ENCODE assay signal across 11 cellular contexts in the genomic region with DNA sequence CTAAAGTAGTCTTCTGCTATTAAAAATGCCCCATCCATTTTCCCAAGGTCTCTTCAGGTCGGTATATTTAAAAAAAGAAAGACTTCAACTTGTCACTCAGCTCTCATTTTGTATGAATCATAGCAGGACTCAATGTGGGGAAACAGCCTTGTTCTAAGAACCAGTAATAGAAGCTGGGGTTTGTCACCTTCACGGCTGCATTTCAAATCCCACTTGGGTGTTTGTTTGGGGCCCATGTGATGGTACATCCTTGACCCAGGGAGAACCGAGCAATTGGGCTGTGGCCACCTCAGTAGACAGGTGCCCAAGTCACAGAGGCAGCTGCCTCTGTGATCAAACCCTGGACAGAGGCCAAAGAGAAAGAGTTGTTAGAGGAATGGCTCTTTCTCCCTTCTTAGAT.
DNase-seq lines count a peak whose midpoint lies in the region; ATAC-seq lines count a peak whose summit lies in the region.
"Had no signal": no experiment of that assay in that cellular context is flagged by ENCODE, and none has a peak within 500 bp of the region (broad histone marks: within the 10 kb centered on the region; RNA-seq: fewer than 3 reads in every experiment).

No MANE protein-coding gene starts in this region.

- H3K4me3 ChIP-seq in HAP-1, result no peak overlapping the region
- H3K4me3 ChIP-seq: transverse colon had no signal

- peak; percentile 30 for DNase-seq in NK-92 treated with Interleukin-12 subunit alpha and Interleukin-12 subunit beta, amount 100 ng/mL, for 24 hours (lab: John Stamatoyannopoulos, UW)
- DNase-seq in NK-92 (lab: John Stamatoyannopoulos, UW; ENCODE audit: unreplicated experiment) (no peak), NCI-H345 treated with DMSO at 0.1 percent for 48 hours (lab: John Stamatoyannopoulos, UW; ENCODE audit: unreplicated experiment) (no peak), HAP-1 (ENCODE audit: low spot score in 2 of 2) (no peak)
- DNase-seq in activated CD8-positive, alpha-beta T cell treated with anti-CD3 and anti-CD28 coated beads, Interleukin-2, amount 10 ng/mL, durations not matched to agents 7 days and 5 days, result peak; percentile 30
- DNase-seq in stimulated activated effector memory CD8-positive, alpha-beta T cell treated with anti-CD3 and anti-CD28 coated beads, Interleukin-12 subunit alpha, Interleukin-12 subunit beta, amount 100 ng/mL, for 72 hours (ENCODE audit: low spot score in 2 of 2), result no peak
- DNase-seq in effector CD8-positive, alpha-beta T cell (lab: John Stamatoyannopoulos, UW), result no peak
- DNase-seq: NCI-H2227 treated with DMSO at 0.1 percent for 48 hours; stimulated activated CD4-positive, alpha-beta T cell treated with anti-CD3 and anti-CD28 coated beads, Interleukin-4, amount 100 ng/mL, for 4 hours; transverse colon had no signal

- ATAC-seq in HG02798 (IDR thresholded peaks at IDR 0.05; ENCODE audit: poor library complexity, unreplicated experiment), result peak; percentile 76
- ATAC-seq in activated CD8-positive, alpha-beta T cell treated with anti-CD3 and anti-CD28 coated beads, Interleukin-2, amount 10 ng/mL, durations not matched to agents 7 days and 5 days, result peak; percentile 43
- ATAC-seq in stimulated activated effector memory CD8-positive, alpha-beta T cell treated with anti-CD3 and anti-CD28 coated beads, Interleukin-12 subunit alpha, Interleukin-12 subunit beta, amount 100 ng/mL, for 72 hours, result peak; percentile 94

- in situ Hi-C loops in HAP-1 (cut with MboI; ENCODE audit: low sequenced_read_pairs), result loop anchor here (10.0 kb wide), 1 partner anchor 337 kb away; no protein-coding TSS in a partner anchor

- H3K36me3 ChIP-seq in HAP-1 (replicated peaks), result no peaks in the 10 kb centered on the region
- H3K36me3 ChIP-seq: transverse colon had no signal

- no peak overlapping the region for H3K4me3 Mint-ChIP-seq in activated CD8-positive, alpha-beta T cell treated with anti-CD3 and anti-CD28 coated beads, Interleukin-2, amount 10 ng/mL, durations not matched to agents 7 days and 5 days
- peak overlapping the region; percentile 15 for H3K4me3 Mint-ChIP-seq in stimulated activated effector memory CD8-positive, alpha-beta T cell treated with anti-CD3 and anti-CD28 coated beads, Interleukin-12 subunit alpha, Interleukin-12 subunit beta, amount 100 ng/mL, for 72 hours

- H3K27me3 ChIP-seq in HAP-1 (ENCODE audit: low read depth), result no peaks in the 10 kb centered on the region
- H3K27me3 ChIP-seq: transverse colon had no signal

- H3K27ac Mint-ChIP-seq in activated CD8-positive, alpha-beta T cell treated with anti-CD3 and anti-CD28 coated beads, Interleukin-2, amount 10 ng/mL, durations not matched to agents 7 days and 5 days, result peak overlapping the region; percentile 53
- peak overlapping the region; percentile 59 for H3K27ac Mint-ChIP-seq in stimulated activated effector memory CD8-positive, alpha-beta T cell treated with anti-CD3 and anti-CD28 coated beads, Interleukin-12 subunit alpha, Interleukin-12 subunit beta, amount 100 ng/mL, for 72 hours

- CTCF ChIA-PET in activated CD8-positive, alpha-beta T cell treated with anti-CD3 and anti-CD28 coated beads, Interleukin-2, amount 10 ng/mL, durations not matched to agents 7 days and 5 days (lab: Charles Lee), result interaction anchor here (0.6 to 11.7 kb wide), 18 partner anchors 9 to 701 kb away, joined by 3 to 213 read pairs (median 3); partner anchors contain the start of gene BHLHE40

- H3K4me1 ChIP-seq in HAP-1, result no peaks in the 10 kb centered on the region

- no peaks in the 10 kb centered on the region for H3K27me3 Mint-ChIP-seq in activated CD8-positive, alpha-beta T cell treated with anti-CD3 and anti-CD28 coated beads, Interleukin-2, amount 10 ng/mL, durations not matched to agents 7 days and 5 days (ENCODE audit: low read depth)

- H3K4me1 Mint-ChIP-seq in activated CD8-positive, alpha-beta T cell treated with anti-CD3 and anti-CD28 coated beads, Interleukin-2, amount 10 ng/mL, durations not matched to agents 7 days and 5 days (ENCODE audit: low read depth), result peaks cover 60% of the 10 kb centered on the region
- peaks cover 51% of the 10 kb centered on the region for H3K4me1 Mint-ChIP-seq in stimulated activated effector memory CD8-positive, alpha-beta T cell treated with anti-CD3 and anti-CD28 coated beads, Interleukin-12 subunit alpha, Interleukin-12 subunit beta, amount 100 ng/mL, for 72 hours

- H3K36me3 Mint-ChIP-seq in activated CD8-positive, alpha-beta T cell treated with anti-CD3 and anti-CD28 coated beads, Interleukin-2, amount 10 ng/mL, durations not matched to agents 7 days and 5 days (ENCODE audit: low read depth), result peaks cover 13% of the 10 kb centered on the region
- peaks cover 5% of the 10 kb centered on the region for H3K36me3 Mint-ChIP-seq in stimulated activated effector memory CD8-positive, alpha-beta T cell treated with anti-CD3 and anti-CD28 coated beads, Interleukin-12 subunit alpha, Interleukin-12 subunit beta, amount 100 ng/mL, for 72 hours

- POLR2A ChIA-PET in activated CD8-positive, alpha-beta T cell treated with anti-CD3 and anti-CD28 coated beads, Interleukin-2, amount 10 ng/mL, durations not matched to agents 7 days and 5 days (lab: Charles Lee), result interaction anchor here (0.8 to 2.7 kb wide), 5 partner anchors 12 to 340 kb away, joined by 3 to 14 read pairs (median 5); partner anchors contain the start of genes BHLHE40 and EDEM1

- H3K9me3 ChIP-seq in HAP-1, result no peaks in the 10 kb centered on the region
- H3K9me3 ChIP-seq: transverse colon had no signal

- peaks cover 16% of the 10 kb centered on the region for H3K9me3 Mint-ChIP-seq in activated CD8-positive, alpha-beta T cell treated with anti-CD3 and anti-CD28 coated beads, Interleukin-2, amount 10 ng/mL, durations not matched to agents 7 days and 5 days (ENCODE audit: insufficient read depth)
- peaks cover 6% of the 10 kb centered on the region for H3K9me3 Mint-ChIP-seq in stimulated activated effector memory CD8-positive, alpha-beta T cell treated with anti-CD3 and anti-CD28 coated beads, Interleukin-12 subunit alpha, Interleukin-12 subunit beta, amount 100 ng/mL, for 72 hours

Comparison
In these comparisons a context has a peak if more than half of its experiments do, and no peak if none do; other contexts are left out.
1. DNase-seq: peak in NK-92 treated with Interleukin-12 subunit alpha and Interleukin-12 subunit beta, amount 100 ng/mL, for 24 hours (single experiment) and activated CD8-positive, alpha-beta T cell treated with anti-CD3 and anti-CD28 coated beads, Interleukin-2, amount 10 ng/mL, durations not matched to agents 7 days and 5 days (single experiment); none in NK-92 (single experiment), stimulated activated effector memory CD8-positive, alpha-beta T cell treated with anti-CD3 and anti-CD28 coated beads, Interleukin-12 subunit alpha, Interleukin-12 subunit beta, amount 100 ng/mL, for 72 hours (0 of 2), effector CD8-positive, alpha-beta T cell (single experiment), NCI-H345 treated with DMSO at 0.1 percent for 48 hours (single experiment) and HAP-1 (0 of 2).
2. ATAC-seq: peak in every context shown above with its lines; median percentile 94 in stimulated activated effector memory CD8-positive, alpha-beta T cell treated with anti-CD3 and anti-CD28 coated beads, Interleukin-12 subunit alpha, Interleukin-12 subunit beta, amount 100 ng/mL, for 72 hours; 76 in HG02798; 43 in activated CD8-positive, alpha-beta T cell treated with anti-CD3 and anti-CD28 coated beads, Interleukin-2, amount 10 ng/mL, durations not matched to agents 7 days and 5 days.